Comparison of ENCODE assay signal across 8 cellular contexts in genomic region chr5:1763548-1763911, GRCh38. TPM values are rescaled to one million over a fixed set of nuclear protein-coding genes. Genes with fewer than 3 reads are reported as not detected.
DNase-seq lines count a peak whose midpoint lies in the region; ATAC-seq and TF ChIP-seq lines count a peak whose summit lies in the region.

No MANE protein-coding gene starts in this region.

- WGBS in esophagus muscularis mucosa, result 25% methylated on average over 15 of the region's 15 CpGs

- H3K4me1 ChIP-seq in esophagus muscularis mucosa, result no peaks in the 10 kb centered on the region

- DNase-seq in DMS153 (lab: John Stamatoyannopoulos, UW) (peak; percentile 7), DMS153 treated with DMSO at 0.1 percent for 48 hours (lab: John Stamatoyannopoulos, UW; ENCODE audit: unreplicated experiment) (no peak), HuH-7 (ENCODE audit: low spot score) (peak; percentile 81), esophagus muscularis mucosa (ENCODE audit: extremely low spot score) (no peak), putamen (ENCODE audit: low spot score) (no peak)
- peak; percentile 30 to 49 for DNase-seq in activated CD4-positive, alpha-beta T cell treated with anti-CD3 and anti-CD28 coated beads, Interleukin-2, amount 50 U/mL, for 48 hours

- no peaks in the 10 kb centered on the region for H3K79me2 ChIP-seq in neural cell (replicated peaks; ENCODE audit: insufficient read depth, low read length)

- no peak for TF ChIP-seq POLR2A in esophagus muscularis mucosa (IDR thresholded peaks at IDR 0.05; ENCODE audit: low read depth)

- TF ChIP-seq EP300 in esophagus muscularis mucosa (IDR thresholded peaks at IDR 0.05) (no peak), neural cell (conservative IDR thresholded peaks at IDR 0.05; ENCODE audit: poor library complexity, severe bottlenecking) (no peak)

- no peak for ATAC-seq in HG03457 (IDR thresholded peaks at IDR 0.05; ENCODE audit: unreplicated experiment)

- H3K4me2 ChIP-seq in neural cell (ENCODE audit: low read length), result no peak overlapping the region

- H3K27me3 ChIP-seq in esophagus muscularis mucosa (peaks cover 0 to 62% (median 0%) of the 10 kb centered on the region in 4 donors), neural cell (ENCODE audit: insufficient read depth, low read depth, low read length) (no peaks in the 10 kb centered on the region)

- TF ChIP-seq CTCF in esophagus muscularis mucosa (IDR thresholded peaks at IDR 0.05), result peak; percentile 37 to 56 (median 45)
- peak; percentile 25 for TF ChIP-seq CTCF in neural cell (IDR thresholded peaks at IDR 0.05; ENCODE audit: poor library complexity, severe bottlenecking)

- H4K20me1 ChIP-seq in neural cell (ENCODE audit: insufficient read depth), result no peaks in the 10 kb centered on the region

- no peaks in the 10 kb centered on the region for H3K9me2 ChIP-seq in neural cell (ENCODE audit: insufficient read depth, low read length)

- intact Hi-C loops in esophagus muscularis mucosa (cut with DNase I), result loop anchor here (5.0 kb wide), 1 partner anchor 279 kb away; no protein-coding TSS in a partner anchor

- H3K27ac ChIP-seq in esophagus muscularis mucosa (replicated peaks in 1 of 4), result no peak overlapping the region
- H3K27ac ChIP-seq in neural cell (ENCODE audit: low read length), result no peak overlapping the region

- peak; percentile 41 for TF ChIP-seq RAD21 in neural cell (conservative IDR thresholded peaks at IDR 0.05)

- H3K4me3 ChIP-seq in esophagus muscularis mucosa, result no peak overlapping the region
- H3K4me3 ChIP-seq in neural cell (ENCODE audit: low read length), result no peak overlapping the region

- no peak overlapping the region for H3K9ac ChIP-seq in neural cell (ENCODE audit: low read length)

- H3F3A ChIP-seq in neural cell (ENCODE audit: insufficient read depth, low read length, poor library complexity, severe bottlenecking), result no peaks in the 10 kb centered on the region

- H3K36me3 ChIP-seq in esophagus muscularis mucosa (no peaks in the 10 kb centered on the region), neural cell (ENCODE audit: insufficient read depth, low read length) (no peaks in the 10 kb centered on the region)

- no peak overlapping the region for H2AFZ ChIP-seq in neural cell (ENCODE audit: low read depth, low read length)

- no peaks in the 10 kb centered on the region for H3K9me3 ChIP-seq in esophagus muscularis mucosa
- H3K9me3 ChIP-seq in neural cell (ENCODE audit: low read length), result no peaks in the 10 kb centered on the region

TF ChIP-seq in neural cell, 6 proteins besides CTCF, POLR2A, EP300 and RAD21:
- no peak for TF ChIP-seq TAF1 (IDR thresholded peaks at IDR 0.05; ENCODE audit: low read depth)
- no peak for TF ChIP-seq SMC3 (conservative IDR thresholded peaks at IDR 0.05; ENCODE audit: poor library complexity)
- TF ChIP-seq EZH2 (IDR thresholded peaks at IDR 0.05; ENCODE audit: borderline replicate concordance, insufficient read depth, low read length, poor library complexity, severe bottlenecking), result no peak
- no peak for TF ChIP-seq REST (IDR thresholded peaks at IDR 0.05; ENCODE audit: borderline replicate concordance)
- TF ChIP-seq MXI1 (conservative IDR thresholded peaks at IDR 0.05; ENCODE audit: poor library complexity, severe bottlenecking), result no peak
- TF ChIP-seq POLR2AphosphoS5 (IDR thresholded peaks at IDR 0.05), result no peak

RNA-seq across cellular contexts. Expression of gene MRPL36, which starts 36.1 kb away (rescaled TPM):
- 10 to 100 TPM; 42.6 to 56.1 (median 46.2) TPM for total RNA-seq in esophagus muscularis mucosa
- 51.9 and 62.6 TPM in 2 replicates for polyA plus RNA-seq in neural cell
- polyA minus RNA-seq in neural cell, result 23.9 and 31.5 TPM in 2 replicates

RNA-seq across cellular contexts. Expression of gene NDUFS6, which starts 37.7 kb away (rescaled TPM):
- total RNA-seq in esophagus muscularis mucosa, result 10 to 100 TPM; 54.7 to 66.4 (median 55.7) TPM
- polyA plus RNA-seq in neural cell, result 72.0 and 73.5 TPM in 2 replicates
- 30.9 and 49.8 TPM in 2 replicates for polyA minus RNA-seq in neural cell

Comparison
In these comparisons a context has a peak if more than half of its experiments do, and no peak if none do; other contexts are left out.
1. DNase-seq: peak in DMS153 (single experiment), HuH-7 (single experiment) and activated CD4-positive, alpha-beta T cell treated with anti-CD3 and anti-CD28 coated beads, Interleukin-2, amount 50 U/mL, for 48 hours (2 of 2); none in DMS153 treated with DMSO at 0.1 percent for 48 hours (single experiment), esophagus muscularis mucosa (single experiment) and putamen (single experiment).